12 cellular contexts compared by ENCODE assay signal in the genomic region with DNA sequence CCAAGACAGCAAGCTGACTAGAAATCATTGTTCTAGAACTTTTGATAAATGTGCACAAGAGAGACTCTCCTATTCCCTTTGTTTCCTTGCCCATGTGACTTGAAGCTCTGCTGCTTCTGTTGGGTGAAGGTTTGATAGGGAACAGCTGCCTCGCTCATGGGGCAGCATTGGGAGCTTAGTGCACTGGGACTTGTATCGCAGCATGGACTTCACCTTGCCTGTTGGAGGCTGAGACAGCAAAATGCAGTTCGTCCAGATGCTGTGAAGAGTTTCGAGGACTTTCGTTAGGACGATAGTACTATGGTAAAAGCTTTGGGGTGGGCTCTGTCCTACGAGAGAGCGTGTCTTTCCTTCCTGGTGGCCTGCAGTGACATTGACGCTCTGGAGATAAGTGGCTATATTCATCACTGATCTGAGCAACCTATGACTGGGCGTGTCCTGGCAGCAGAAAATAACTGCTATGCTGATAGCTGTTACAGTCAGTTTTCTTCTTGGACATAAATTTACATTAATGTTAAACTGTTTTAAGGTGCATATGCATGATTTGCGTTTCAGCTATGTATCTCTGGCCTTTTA.
"Had no signal": no experiment of that assay in that cellular context is flagged by ENCODE, and none has a peak within 500 bp of the region (broad histone marks: within the 10 kb centered on the region; RNA-seq: fewer than 3 reads in every experiment).

No MANE protein-coding gene starts in this region.

- H3K27ac Mint-ChIP-seq: activated CD4-positive, alpha-beta memory T cell treated with anti-CD3 and anti-CD28 coated beads for 36 hours; mesothelial cell of epicardium; naive B cell had no signal

- H3K27me3 Mint-ChIP-seq: activated CD4-positive, alpha-beta memory T cell treated with anti-CD3 and anti-CD28 coated beads for 36 hours had no signal

- DNase-seq: activated CD4-positive, alpha-beta memory T cell treated with anti-CD3 and anti-CD28 coated beads for 36 hours; activated naive CD4-positive, alpha-beta T cell; activated T-cell treated with anti-CD3 and anti-CD28 coated beads, Interleukin-2, amount 50 U/mL, for 48 hours; effector CD4-positive, alpha-beta T cell; head of caudate nucleus; naive B cell; posterior cingulate gyrus; right lobe of liver; stimulated activated CD4-positive, alpha-beta T cell treated with anti-CD3 and anti-CD28 coated beads, Interleukin-12 subunit alpha, Interleukin-12 subunit beta, amount 100 ng/mL, for 4 hours; stimulated activated naive CD4-positive, alpha-beta T cell; T1000 had no signal

- H3K9me3 Mint-ChIP-seq: activated CD4-positive, alpha-beta memory T cell treated with anti-CD3 and anti-CD28 coated beads for 36 hours; mesothelial cell of epicardium; naive B cell had no signal

- H3K4me3 Mint-ChIP-seq: activated CD4-positive, alpha-beta memory T cell treated with anti-CD3 and anti-CD28 coated beads for 36 hours; mesothelial cell of epicardium; naive B cell had no signal

- ATAC-seq: right lobe of liver had no signal

- H3K36me3 Mint-ChIP-seq: activated CD4-positive, alpha-beta memory T cell treated with anti-CD3 and anti-CD28 coated beads for 36 hours; mesothelial cell of epicardium; naive B cell had no signal
